ENCODE assay signal across 8 cellular contexts in genomic region chr6:52663120-52663934, GRCh38. TPM values are rescaled to one million over a fixed set of nuclear protein-coding genes. Genes with fewer than 3 reads are reported as not detected.
DNase-seq lines count a peak whose midpoint lies in the region; ATAC-seq and TF ChIP-seq lines count a peak whose summit lies in the region.

No MANE protein-coding gene starts in this region.

- H3K27me3 ChIP-seq in osteoblast (ENCODE audit: insufficient read depth, low read length) (no peaks in the 10 kb centered on the region), aorta (ENCODE audit: control insufficient read depth in 1 of 2, insufficient read depth in 2 of 2, low read length in 1 of 2) (no peaks in the 10 kb centered on the region)

- DNase-seq in D341Med (ENCODE audit: low spot score) (peak; percentile 52), RPMI7951 (ENCODE audit: low read depth) (peak; percentile 77), glomerular endothelial cell (ENCODE audit: extremely low read depth, low read depth, low spot score) (peak; percentile 67), osteoblast (ENCODE audit: insufficient read length, low spot score, missing footprints) (peak; percentile 89), aorta (no peak)
- peak; percentile 81 for DNase-seq in activated effector memory CD4-positive, alpha-beta T cell treated with anti-CD3 and anti-CD28 coated beads, Interleukin-2, amount 50 U/mL, for 16 hours

- H3K4me1 ChIP-seq in osteoblast (ENCODE audit: insufficient read depth, low read length) (peaks cover 22% of the 10 kb centered on the region), aorta (ENCODE audit: control insufficient read depth in 1 of 2, insufficient read depth in 2 of 2, low read length in 2 of 2) (no peaks in the 10 kb centered on the region)

- intact Hi-C loops in aorta (cut with DNase I), result loop anchor here (1.0 to 10.0 kb wide), 7 partner anchors 66 to 379 kb away; partner anchors contain the start of genes GSTA4 (in 1 of the 2) and MCM3 (in 1 of the 2)

- TF ChIP-seq CTCF in osteoblast (IDR thresholded peaks at IDR 0.05; ENCODE audit: extremely low read depth, low read depth, low read length), result peak; percentile 78

- H3K4me2 ChIP-seq in osteoblast (ENCODE audit: insufficient read depth, low read length), result peak overlapping the region; percentile 79

- H3K27ac ChIP-seq in KOPT-K1 (ENCODE audit: low read depth, low read length, poor library complexity, severe bottlenecking) (peak overlapping the region; percentile 63), osteoblast (ENCODE audit: low read depth, low read length) (peak overlapping the region; percentile 30), aorta (ENCODE audit: low read depth in 1 of 2, low read length in 2 of 2) (no peak overlapping the region)

- H3K4me3 ChIP-seq in osteoblast (ENCODE audit: insufficient read depth, low read length) (peak overlapping the region; percentile 81), aorta (ENCODE audit: low read length in 2 of 2) (no peak overlapping the region)

- H3K36me3 ChIP-seq in KOPT-K1 (ENCODE audit: insufficient read depth, low read length) (peaks cover 4% of the 10 kb centered on the region; the same call in 1 of the 2 replicates), osteoblast (ENCODE audit: insufficient read depth, low read length) (peaks cover 11% of the 10 kb centered on the region), aorta (ENCODE audit: control insufficient read depth in 1 of 2, insufficient read depth in 2 of 2, low read length in 1 of 2) (no peaks in the 10 kb centered on the region)

- WGBS in aorta, 2 donors, result 19 to 21% methylated on average over 12 of the region's 12 CpGs

- peaks cover 4% of the 10 kb centered on the region for H4K20me1 ChIP-seq in osteoblast (ENCODE audit: insufficient read depth, low read length)

- H3K9me3 ChIP-seq in KOPT-K1 (ENCODE audit: insufficient read depth, low read length, poor library complexity, severe bottlenecking), result no peaks in the 10 kb centered on the region
- no peaks in the 10 kb centered on the region for H3K9me3 ChIP-seq in osteoblast (ENCODE audit: low read depth, low read length)
- H3K9me3 ChIP-seq in aorta (ENCODE audit: control insufficient read depth, low read length), result no peaks in the 10 kb centered on the region

- H3K79me2 ChIP-seq in osteoblast (ENCODE audit: insufficient read depth, low read length), result peaks cover 19% of the 10 kb centered on the region

- peak overlapping the region; percentile 89 for H2AFZ ChIP-seq in osteoblast (ENCODE audit: low read length)

- ATAC-seq in GM21529 (IDR thresholded peaks at IDR 0.05; ENCODE audit: unreplicated experiment), result peak; percentile 38
- peak; percentile 92 for ATAC-seq in aorta (ENCODE audit: low FRiP score)

RNA-seq across cellular contexts. Expression of gene TMEM14A, which starts 7.6 kb away (rescaled TPM):
- total RNA-seq in RPMI7951 (2014; rRNA removed; shearing (Covaris generic)), result 117 and 125 TPM in 2 replicates
- 26.3 and 30.1 TPM in 2 replicates for total RNA-seq in glomerular endothelial cell
- 15.6 and 19.9 TPM in 2 replicates for total RNA-seq in osteoblast
- total RNA-seq in aorta, result 10 to 100 TPM; 25.3 to 26.3 TPM
- 10 to 100 TPM; 37.1 to 79.3 TPM for polyA plus RNA-seq in aorta

Comparison
In these comparisons a context has a peak if more than half of its experiments do, and no peak if none do; other contexts are left out.
1. DNase-seq: peak in D341Med (single experiment), RPMI7951 (single experiment), activated effector memory CD4-positive, alpha-beta T cell treated with anti-CD3 and anti-CD28 coated beads, Interleukin-2, amount 50 U/mL, for 16 hours (single experiment), glomerular endothelial cell (single experiment) and osteoblast (single experiment); none in aorta (0 of 2).
2. H3K27ac ChIP-seq: peak in KOPT-K1 (single experiment) and osteoblast (single experiment); none in aorta (0 of 2).